Comparison of ENCODE assay signal across 33 cellular contexts in genomic region chr11:31417816-31418215, GRCh38. TPM values are rescaled to one million over a fixed set of nuclear protein-coding genes. Genes with fewer than 3 reads are reported as not detected.
"Had no signal": no experiment of that assay in that cellular context is flagged by ENCODE, and none has a peak within 500 bp of the region (broad histone marks: within the 10 kb centered on the region; RNA-seq: fewer than 3 reads in every experiment).

No MANE protein-coding gene starts in this region.

- H3K27me3 ChIP-seq: esophagus muscularis mucosa, foreskin keratinocyte, gastrocnemius medialis, heart left ventricle had no signal

- H3K4me1 Mint-ChIP-seq: activated B cell treated with CpG ODN at 0.5 μM for 24 hours; activated T-helper 17 cell treated with anti-CD3 and anti-CD28 coated beads, Interleukin-2, amount 50 U/mL, for 72 hours had no signal

- DNase-seq: activated B cell treated with CpG ODN at 0.5 μM for 24 hours; activated CD4-positive, alpha-beta T cell treated with anti-CD3 and anti-CD28 coated beads for 48 hours; activated CD4-positive, alpha-beta T cell treated with anti-CD3 and anti-CD28 coated beads, Interleukin-2, amount 50 U/mL, for 1 hour; activated CD4-positive, alpha-beta T cell treated with anti-CD3 and anti-CD28 coated beads, Interleukin-2, amount 50 U/mL, for 48 hours; activated CD8-positive, alpha-beta memory T cell treated with anti-CD3 and anti-CD28 coated beads for 24 hours; activated CD8-positive, alpha-beta T cell treated with anti-CD3 and anti-CD28 coated beads for 36 hours; activated effector memory CD4-positive, alpha-beta T cell treated with Interleukin-2 at 50 U/mL for 16 hours; activated gamma-delta T cell treated with Interleukin-2 at 50 U/mL for 16 hours; activated naive CD4-positive, alpha-beta T cell treated with anti-CD3 and anti-CD28 coated beads, Interleukin-2, amount 50 U/mL, for 16 hours; activated naive CD4-positive, alpha-beta T cell treated with Interleukin-2 at 50 U/mL for 16 hours; activated T-cell treated with anti-CD3 and anti-CD28 coated beads, Interleukin-2, amount 50 U/mL, for 4 hours; amniotic stem cell; anterior cingulate cortex; body of pancreas; cortex of kidney; dermis blood vessel endothelial cell; effector CD4-positive, alpha-beta T cell; effector memory CD8-positive, alpha-beta T cell; erythroblast; foreskin keratinocyte; gastrocnemius medialis; glutamatergic neuron; heart left ventricle; T-helper 17 cell; T1000; WERI-Rb-1 had no signal

- H3K9me3 Mint-ChIP-seq: activated B cell treated with CpG ODN at 0.5 μM for 24 hours; activated CD8-positive, alpha-beta T cell treated with anti-CD3 and anti-CD28 coated beads for 36 hours; activated T-cell treated with anti-CD3 and anti-CD28 coated beads, Interleukin-2, amount 50 U/mL, for 4 hours; activated T-helper 17 cell treated with anti-CD3 and anti-CD28 coated beads, Interleukin-2, amount 50 U/mL, for 72 hours; effector memory CD8-positive, alpha-beta T cell; T-helper 2 cell treated with Interferon-gamma antibody and Interleukin-4, amounts not matched to agents 5 μg/mL and 100 μg/mL, for 36 hours had no signal

- H3K27me3 Mint-ChIP-seq: activated B cell treated with CpG ODN at 0.5 μM for 24 hours; activated CD8-positive, alpha-beta T cell treated with anti-CD3 and anti-CD28 coated beads for 36 hours; activated naive CD8-positive, alpha-beta T cell; activated T-helper 17 cell treated with anti-CD3 and anti-CD28 coated beads, Interleukin-2, amount 50 U/mL, for 72 hours; effector memory CD8-positive, alpha-beta T cell; T-helper 17 cell had no signal

- ATAC-seq: activated CD4-positive, CD25-positive, alpha-beta regulatory T cell treated with anti-CD3 and anti-CD28 coated beads, Interleukin-2, amount 50 U/mL, for 24 hours; activated CD8-positive, alpha-beta T cell treated with anti-CD3 and anti-CD28 coated beads for 36 hours; activated T-cell treated with anti-CD3 and anti-CD28 coated beads, Interleukin-2, amount 50 U/mL, for 4 hours; activated T-helper 17 cell treated with anti-CD3 and anti-CD28 coated beads, Interleukin-2, amount 50 U/mL, for 72 hours; body of pancreas; effector memory CD8-positive, alpha-beta T cell; foreskin keratinocyte; gastrocnemius medialis; heart left ventricle; T-helper 17 cell had no signal

- H3K4me3 ChIP-seq: body of pancreas, esophagus muscularis mucosa, gastrocnemius medialis, heart left ventricle had no signal

- H3K4me3 Mint-ChIP-seq: activated B cell treated with CpG ODN at 0.5 μM for 24 hours; activated CD8-positive, alpha-beta T cell treated with anti-CD3 and anti-CD28 coated beads for 36 hours; activated naive CD8-positive, alpha-beta T cell; activated T-cell treated with anti-CD3 and anti-CD28 coated beads, Interleukin-2, amount 50 U/mL, for 4 hours; activated T-helper 17 cell treated with anti-CD3 and anti-CD28 coated beads, Interleukin-2, amount 50 U/mL, for 72 hours; effector memory CD8-positive, alpha-beta T cell; T-helper 17 cell; T-helper 2 cell treated with Interferon-gamma antibody and Interleukin-4, amounts not matched to agents 5 μg/mL and 100 μg/mL, for 36 hours had no signal

- H3K4me1 ChIP-seq: body of pancreas had no signal

- H3K36me3 ChIP-seq: gastrocnemius medialis, WERI-Rb-1 had no signal

- H3K27ac ChIP-seq: body of pancreas, esophagus muscularis mucosa, foreskin keratinocyte, gastrocnemius medialis, heart left ventricle, WERI-Rb-1 had no signal

- FAIRE-seq: colon had no signal

- H3K27ac Mint-ChIP-seq: activated B cell treated with CpG ODN at 0.5 μM for 24 hours; activated CD8-positive, alpha-beta T cell treated with anti-CD3 and anti-CD28 coated beads for 36 hours; activated naive CD8-positive, alpha-beta T cell; activated T-helper 17 cell treated with anti-CD3 and anti-CD28 coated beads, Interleukin-2, amount 50 U/mL, for 72 hours; effector memory CD8-positive, alpha-beta T cell; T-helper 17 cell; T-helper 2 cell treated with Interferon-gamma antibody and Interleukin-4, amounts not matched to agents 5 μg/mL and 100 μg/mL, for 36 hours had no signal

- H3K9me3 ChIP-seq: body of pancreas, esophagus muscularis mucosa, gastrocnemius medialis, heart left ventricle had no signal

RNA-seq across cellular contexts. Expression of gene DCDC1, which starts 48.3 kb away (rescaled TPM):
- total RNA-seq: activated B cell treated with CpG ODN at 0.5 μM for 24 hours; activated CD8-positive, alpha-beta T cell treated with anti-CD3 and anti-CD28 coated beads for 36 hours; chondrocyte; gastrocnemius medialis had no signal
- polyA plus RNA-seq: foreskin keratinocyte had no signal
